ENCODE assay signal across 23 cellular contexts in genomic region chr20:15628954-15629353, GRCh38.
"Had no signal": no experiment of that assay in that cellular context is flagged by ENCODE, and none has a peak within 500 bp of the region (broad histone marks: within the 10 kb centered on the region; RNA-seq: fewer than 3 reads in every experiment).

No MANE protein-coding gene starts in this region.

- H3K4me1 ChIP-seq: esophagus muscularis mucosa, foreskin keratinocyte, heart right ventricle, left lung, lower lobe of right lung had no signal

- H3K27me3 ChIP-seq: dorsolateral prefrontal cortex, esophagus muscularis mucosa, foreskin keratinocyte, left lung had no signal

- ATAC-seq: foreskin keratinocyte, heart right ventricle, left cardiac atrium, left lung, left ventricle myocardium superior, lower lobe of right lung, mucosa of descending colon had no signal

- H3K36me3 ChIP-seq: esophagus muscularis mucosa, heart right ventricle, left lung, lower lobe of right lung had no signal

- DNase-seq: dermis blood vessel endothelial cell; dorsolateral prefrontal cortex; effector CD4-positive, alpha-beta T cell; effector memory CD4-positive, alpha-beta T cell; foreskin keratinocyte; glutamatergic neuron; head of caudate nucleus; heart right ventricle; hippocampal formation; left cardiac atrium; left lung; left ventricle myocardium superior; lower lobe of right lung; mesenchymal stem cell; mucosa of descending colon; naive B cell had no signal

- FAIRE-seq: colon, endothelial cell of umbilical vein, frontal cortex, islet of Langerhans, keratinocyte had no signal

- H3K27ac ChIP-seq: coronary artery, esophagus muscularis mucosa, foreskin keratinocyte, heart right ventricle, left lung, lower lobe of right lung had no signal

- H3K4me3 ChIP-seq: coronary artery, dorsolateral prefrontal cortex, esophagus muscularis mucosa, heart right ventricle, left lung, lower lobe of right lung, mucosa of descending colon had no signal

- H3K9me3 ChIP-seq: esophagus muscularis mucosa, heart right ventricle, left lung, lower lobe of right lung, mucosa of descending colon had no signal
